ENCODE assay signal across 13 cellular contexts in genomic region chr21:45443595-45444181, GRCh38. TPM values are rescaled to one million over a fixed set of nuclear protein-coding genes. Genes with fewer than 3 reads are reported as not detected.
DNase-seq lines count a peak whose midpoint lies in the region; ATAC-seq and TF ChIP-seq lines count a peak whose summit lies in the region.
"Had no signal": no experiment of that assay in that cellular context is flagged by ENCODE, and none has a peak within 500 bp of the region (broad histone marks: within the 10 kb centered on the region; RNA-seq: fewer than 3 reads in every experiment).

No MANE protein-coding gene starts in this region.

- peak; percentile 19 for ATAC-seq in left lobe of liver
- ATAC-seq: esophagus mucosa had no signal

- peaks cover 6% of the 10 kb centered on the region for H3K9me3 Mint-ChIP-seq in osteocyte (ENCODE audit: unreplicated experiment)

- no peak overlapping the region for H3K23ac ChIP-seq in mesendoderm (ENCODE audit: low read length)

- no peak overlapping the region for H2BK15ac ChIP-seq in mesendoderm (replicated peaks; ENCODE audit: low read depth)

- no peak overlapping the region for H3K18ac ChIP-seq in mesendoderm (ENCODE audit: low read length)

- peaks cover 29% of the 10 kb centered on the region for H3K4me1 Mint-ChIP-seq in osteocyte (ENCODE audit: unreplicated experiment)

- no peak overlapping the region for H3K56ac ChIP-seq in mesendoderm (ENCODE audit: low read length)

- H3K9me3 ChIP-seq in BE2C: peaks cover 7% of the 10 kb centered on the region

- H3K9ac ChIP-seq in mesendoderm (ENCODE audit: low read length): no peak overlapping the region

- CTCF ChIA-PET in GM10248 (lab: Yijun Ruan, JAX): interaction anchor here (1.5 kb wide), 1 partner anchor 306 kb away, joined by 3 read pairs; no protein-coding TSS in a partner anchor

- WGBS in mesendoderm (ENCODE audit: extremely low coverage, insufficient coverage, low lambda C conversion rate): no CpG with 5 or more reads among the region's 27 CpGs

- H3K27ac Mint-ChIP-seq in osteocyte (ENCODE audit: unreplicated experiment): no peak overlapping the region
- H3K27ac Mint-ChIP-seq: nephron progenitor cell had no signal

- peaks cover 30% of the 10 kb centered on the region for H3K79me1 ChIP-seq in mesendoderm (ENCODE audit: low read length)

- TF ChIP-seq CTCF in BE2C (IDR thresholded peaks at IDR 0.05; ENCODE audit: low read depth, low read length): peak; percentile 23; the same call in 1 of the 2 replicates
- peak; percentile 4 for TF ChIP-seq CTCF in GM10248 (IDR thresholded peaks at IDR 0.05; ENCODE audit: control extremely low read depth, extremely low read depth, low read depth, missing control alignments)
- TF ChIP-seq CTCF in osteocyte (IDR thresholded peaks at IDR 0.05): no peak

- H3K36me3 Mint-ChIP-seq in osteocyte (ENCODE audit: unreplicated experiment): peaks cover 12% of the 10 kb centered on the region

- no peak overlapping the region for H2BK120ac ChIP-seq in mesendoderm (ENCODE audit: low read depth, low read length)

- no peaks in the 10 kb centered on the region for H3K36me3 ChIP-seq in BE2C
- H3K36me3 ChIP-seq in mesendoderm (ENCODE audit: control insufficient read depth, insufficient read depth, low read length): peaks cover 3% of the 10 kb centered on the region
- H3K36me3 ChIP-seq: cardiac muscle cell had no signal

- no peak overlapping the region for H3K4ac ChIP-seq in mesendoderm (ENCODE audit: low read depth, low read length)

- no peak overlapping the region for H4K8ac ChIP-seq in mesendoderm (ENCODE audit: low read depth, low read length)

- no peaks in the 10 kb centered on the region for H3K27me3 Mint-ChIP-seq in osteocyte (ENCODE audit: unreplicated experiment)

- POLR2A ChIA-PET in GM10248 (lab: Yijun Ruan, JAX): no interaction called here

- DNase-seq in BE2C (no peak), GM10248 (ENCODE audit: extremely low spot score) (no peak), SK-N-DZ (ENCODE audit: low spot score) (peak; percentile 30), left lobe of liver (ENCODE audit: low spot score) (no peak), SIG-M5 treated with dmso at 0.1 percent for 504 hours (lab: John Stamatoyannopoulos, UW; ENCODE audit: unreplicated experiment) (no peak), osteocyte (ENCODE audit: extremely low spot score, unreplicated experiment) (no peak), mesendoderm (no peak)
- DNase-seq: activated CD4-positive, CD25-positive, alpha-beta regulatory T cell; NCI-H1105 treated with DMSO at 0.1 percent for 48 hours; nephron progenitor cell; stimulated activated CD4-positive, alpha-beta T cell treated with anti-CD3 and anti-CD28 coated beads, Interleukin-12 subunit alpha, Interleukin-12 subunit beta, amount 100 ng/mL, for 4 hours had no signal

- H4K5ac ChIP-seq in mesendoderm (ENCODE audit: low read length): no peak overlapping the region

- no peak overlapping the region for H2AK5ac ChIP-seq in mesendoderm (ENCODE audit: low read length)

- H3K27me3 ChIP-seq in BE2C: peaks cover 8% of the 10 kb centered on the region; the same call in 1 of the 2 replicates
- H3K27me3 ChIP-seq in mesendoderm (ENCODE audit: insufficient read depth, low read length, poor library complexity): no peaks in the 10 kb centered on the region
- H3K27me3 ChIP-seq: cardiac muscle cell had no signal

- peaks cover 3% of the 10 kb centered on the region; the same call in 1 of the 2 replicates for H3K4me1 ChIP-seq in BE2C
- no peaks in the 10 kb centered on the region for H3K4me1 ChIP-seq in mesendoderm (ENCODE audit: control insufficient read depth, low read depth, low read length)

- H3K79me2 ChIP-seq in mesendoderm (ENCODE audit: control insufficient read depth, insufficient read depth, low read length): peaks cover 72% of the 10 kb centered on the region

- H2BK5ac ChIP-seq in mesendoderm (ENCODE audit: low read length): no peak overlapping the region

- no peak overlapping the region for H3K4me3 ChIP-seq in BE2C (ENCODE audit: low read depth, low read length)
- no peak overlapping the region for H3K4me3 ChIP-seq in mesendoderm (ENCODE audit: low read length)
- H3K4me3 ChIP-seq: cardiac muscle cell had no signal

- H3K4me2 ChIP-seq in mesendoderm (ENCODE audit: low read length): no peak overlapping the region

- no peak overlapping the region for H3K4me3 Mint-ChIP-seq in osteocyte (ENCODE audit: unreplicated experiment)
- H3K4me3 Mint-ChIP-seq: nephron progenitor cell had no signal

- H3K27ac ChIP-seq in mesendoderm (ENCODE audit: low read depth, low read length): no peak overlapping the region
- H3K27ac ChIP-seq: cardiac muscle cell had no signal

RNA-seq across cellular contexts. Expression of gene COL18A1, which starts 38.7 kb away (rescaled TPM):
- polyA plus RNA-seq in BE2C (2012; ENCODE audit: insufficient read depth, insufficient read length, low read depth): 11.7 TPM
- polyA plus RNA-seq in SK-N-DZ (2014; cell fraction: cytosol; rRNA removed): 0.92 and 1.9 TPM in 2 replicates
- 4.1 and 12.2 TPM in 2 replicates for polyA plus RNA-seq in SK-N-DZ (2014; cell fraction: nucleus; rRNA removed)
- total RNA-seq in left lobe of liver: 499 TPM
- total RNA-seq in osteocyte: 515 and 555 TPM in 2 replicates
- polyA plus RNA-seq in mesendoderm (2013, experiment 1 of 2): 84.0 TPM
- polyA plus RNA-seq in mesendoderm (2013, experiment 2 of 2): 85.5 TPM
